9 cellular contexts compared by ENCODE assay signal in genomic region chr14:76386922-76387782, GRCh38. TPM values are rescaled to one million over a fixed set of nuclear protein-coding genes. Genes with fewer than 3 reads are reported as not detected.
A peak's percentile ranks its signal among the peaks of the same experiment; 100 is the strongest.
DNase-seq lines count a peak whose midpoint lies in the region; ATAC-seq, FAIRE-seq and TF ChIP-seq lines count a peak whose summit lies in the region.
"Had no signal": no experiment of that assay in that cellular context is flagged by ENCODE, and none has a peak within 500 bp of the region (broad histone marks: within the 10 kb centered on the region; RNA-seq: fewer than 3 reads in every experiment).

No MANE protein-coding gene starts in this region.

- H3K27ac ChIP-seq in RWPE2 (ENCODE audit: poor library complexity, severe bottlenecking) (no peak overlapping the region), pancreas (no peak overlapping the region), transverse colon (no peak overlapping the region)

- peak; percentile 97 for TF ChIP-seq CTCF in RWPE2 (IDR thresholded peaks at IDR 0.05; ENCODE audit: poor library complexity, severe bottlenecking)
- TF ChIP-seq CTCF in pancreas (IDR thresholded peaks at IDR 0.05): peak; percentile 94 to 99 (median 96)
- TF ChIP-seq CTCF in transverse colon (IDR thresholded peaks at IDR 0.05): peak; percentile 69 to 94 (median 87)

- in situ Hi-C loops in transverse colon (cut with MboI; ENCODE audit: low pct_ligation_motif_present in 1 of 4, low pct_unique_long_range_greater_than_20kb in 1 of 4, low sequenced_read_pairs in 3 of 4): loop anchor here in 1 of 4 donors (10.0 kb wide), 1 partner anchor 332 kb away; no protein-coding TSS in a partner anchor

- no peak for FAIRE-seq in pancreas (lab: Jason Lieb, UNC)

- H3K27me3 ChIP-seq in RWPE2 (ENCODE audit: insufficient read depth, poor library complexity, severe bottlenecking): peaks cover 42% of the 10 kb centered on the region
- no peaks in the 10 kb centered on the region for H3K27me3 ChIP-seq in pancreas
- H3K27me3 ChIP-seq in transverse colon: peaks cover 53% of the 10 kb centered on the region

- TF ChIP-seq EP300 in transverse colon (IDR thresholded peaks at IDR 0.05; ENCODE audit: low read depth): no peak

- intact Hi-C loops in pancreas (cut with DNase I) (loop anchor here in 1 of 3 donors (10.0 kb wide), 1 partner anchor 342 kb away; no protein-coding TSS in a partner anchor), transverse colon (cut with DNase I; ENCODE audit: low total_unique reads) (no loop called here)

- H3K36me3 ChIP-seq in RWPE2 (ENCODE audit: low read depth) (no peaks in the 10 kb centered on the region), pancreas (no peaks in the 10 kb centered on the region), transverse colon (no peaks in the 10 kb centered on the region)

- H3K9me3 ChIP-seq in RWPE2 (ENCODE audit: severe bottlenecking) (no peaks in the 10 kb centered on the region), pancreas (no peaks in the 10 kb centered on the region), transverse colon (no peaks in the 10 kb centered on the region)

- H3K4me3 ChIP-seq in RWPE2 (ENCODE audit: severe bottlenecking) (no peak overlapping the region), pancreas (no peak overlapping the region), transverse colon (no peak overlapping the region)

- no peak for TF ChIP-seq POLR2A in transverse colon (IDR thresholded peaks at IDR 0.05)

- WGBS in pancreas, 2 donors: 10 to 14% methylated on average over 11 of the region's 11 CpGs
- WGBS in transverse colon (ENCODE audit: low coverage in 1 of 2), 2 donors: 18% methylated on average over 11 of the region's 11 CpGs; no CpG with 5 or more reads in 1 of the 2 donors

- DNase-seq in SIG-M5 treated with dmso at 0.1 percent for 504 hours (lab: John Stamatoyannopoulos, UW; ENCODE audit: unreplicated experiment) (peak; percentile 60), SIG-M5 (lab: John Stamatoyannopoulos, UW) (no peak), Kasumi-1 (lab: John Stamatoyannopoulos, UW) (peak; percentile 72 to 75), RWPE2 (ENCODE audit: low spot score) (no peak), glomerular endothelial cell (ENCODE audit: extremely low read depth, low read depth, low spot score) (peak; percentile 20), pancreas (peak; percentile 39 to 90 (median 78)), transverse colon (peak; percentile 62)
- DNase-seq in activated gamma-delta T cell treated with anti-CD3 and anti-CD28 coated beads, Interleukin-2, amount 50 U/mL, for 16 hours (ENCODE audit: low read depth): peak; percentile 21

- ATAC-seq in RWPE2 (ENCODE audit: low read depth) (peak; percentile 89), pancreas (peak; percentile 89 to 100 (median 98))

- no peaks in the 10 kb centered on the region for H3K4me1 ChIP-seq in RWPE2 (ENCODE audit: insufficient read depth, poor library complexity, severe bottlenecking)
- no peaks in the 10 kb centered on the region for H3K4me1 ChIP-seq in pancreas
- no peaks in the 10 kb centered on the region for H3K4me1 ChIP-seq in transverse colon

RNA-seq across cellular contexts. Expression of gene ESRRB, which starts 11.2 kb away (rescaled TPM):
- total RNA-seq in glomerular endothelial cell (not detected in 2 replicates), pancreas (under 1 TPM in 4 of 6 donors, not detected in 2; 0.14 to 0.63 (median 0.27) TPM), transverse colon (under 1 TPM in 1 of 4 donors, not detected in 3; 0.27 TPM)
- polyA plus RNA-seq in pancreas: under 1 TPM; 0.68 to 0.85 TPM
- total RNA-seq: urinary bladder had no signal

Comparison
In these comparisons a context has a peak if more than half of its experiments do, and no peak if none do; other contexts are left out.
1. DNase-seq: peak in SIG-M5 treated with dmso at 0.1 percent for 504 hours (single experiment), Kasumi-1 (2 of 2), activated gamma-delta T cell treated with anti-CD3 and anti-CD28 coated beads, Interleukin-2, amount 50 U/mL, for 16 hours (single experiment), glomerular endothelial cell (single experiment), pancreas (6 of 6) and transverse colon (single experiment); none in SIG-M5 (single experiment) and RWPE2 (single experiment).
2. Peak in every context shown above with its lines, with median percentiles within 50 percentile points of each other: CTCF ChIP-seq.